1 cellular context compared by ENCODE assay signal in genomic region chr3:62369476-62369743, GRCh38.
TF ChIP-seq lines count a peak whose summit lies in the region.

No MANE protein-coding gene starts in this region.

TF ChIP-seq in GM23338, 12 proteins besides CTCF, POLR2A, EP300 and RAD21 (continued from another document):
- TF ChIP-seq ZNF114 (CRISPR knock-in tag; IDR thresholded peaks at IDR 0.05) (no peak), CREB1 (CRISPR knock-in tag; IDR thresholded peaks at IDR 0.05; ENCODE audit: low read depth) (no peak), ZNF331 (CRISPR knock-in tag; IDR thresholded peaks at IDR 0.05; ENCODE audit: low read depth) (no peak), JUNB (IDR thresholded peaks at IDR 0.05; ENCODE audit: unreplicated experiment) (no peak), STAT1 (IDR thresholded peaks at IDR 0.05; ENCODE audit: unreplicated experiment) (no peak), POLR2AphosphoS5 (IDR thresholded peaks at IDR 0.05; ENCODE audit: low read depth) (no peak), NANOG (IDR thresholded peaks at IDR 0.05; ENCODE audit: borderline replicate concordance) (no peak)
